In genomic region chr9:4027616-4028015, GRCh38 we compare ENCODE assay signal across 23 cellular contexts.
"Had no signal": no experiment of that assay in that cellular context is flagged by ENCODE, and none has a peak within 500 bp of the region (broad histone marks: within the 10 kb centered on the region; RNA-seq: fewer than 3 reads in every experiment).

No MANE protein-coding gene starts in this region.

- H3K36me3 ChIP-seq: thyroid gland had no signal

- H3K4me1 ChIP-seq: foreskin keratinocyte, thyroid gland had no signal

- H3K4me3 ChIP-seq: thyroid gland had no signal

- H3K27me3 ChIP-seq: thyroid gland had no signal

- ATAC-seq: activated CD8-positive, alpha-beta memory T cell treated with anti-CD3 and anti-CD28 coated beads, Interleukin-2, amount 10 ng/mL, durations not matched to agents 7 days and 5 days; activated CD8-positive, alpha-beta T cell treated with anti-CD3 and anti-CD28 coated beads for 36 hours; foreskin keratinocyte; stimulated activated naive CD8-positive, alpha-beta T cell treated with anti-CD3 and anti-CD28 coated beads, Interleukin-15, Interleukin-2, amounts not matched to agents 100 U/mL and 50 U/mL, for 24 hours; T-cell had no signal

- DNase-seq: activated CD4-positive, alpha-beta T cell treated with anti-CD3 and anti-CD28 coated beads, Interleukin-2, amount 10 ng/mL, durations not matched to agents 7 days and 5 days; activated CD4-positive, CD25-positive, alpha-beta regulatory T cell treated with anti-CD3 and anti-CD28 coated beads, Interleukin-2, amount 50 U/mL, for 72 hours; activated CD8-positive, alpha-beta memory T cell treated with anti-CD3 and anti-CD28 coated beads, Interleukin-2, amount 10 ng/mL, durations not matched to agents 7 days and 5 days; activated CD8-positive, alpha-beta T cell treated with anti-CD3 and anti-CD28 coated beads for 36 hours; activated effector memory CD4-positive, alpha-beta T cell treated with anti-CD3 and anti-CD28 coated beads, Interleukin-2, amount 50 U/mL, for 16 hours; activated naive CD4-positive, alpha-beta T cell treated with anti-CD3 and anti-CD28 coated beads, Interleukin-2, amount 10 ng/mL, durations not matched to agents 7 days and 5 days; activated T-cell treated with anti-CD3 and anti-CD28 coated beads for 4 hours; amygdala; caudate nucleus; dermis blood vessel endothelial cell; effector CD8-positive, alpha-beta T cell; foreskin keratinocyte; glutamatergic neuron; hypothalamus; posterior cingulate gyrus; right cardiac atrium; stimulated activated CD4-positive, alpha-beta T cell treated with anti-CD3 and anti-CD28 coated beads, Interleukin-12 subunit alpha, Interleukin-12 subunit beta, amount 100 ng/mL, for 4 hours; stimulated activated CD4-positive, alpha-beta T cell treated with anti-CD3 and anti-CD28 coated beads, Interleukin-4, amount 100 ng/mL, for 4 hours; stimulated activated naive CD8-positive, alpha-beta T cell treated with anti-CD3 and anti-CD28 coated beads, Interleukin-15, Interleukin-2, amounts not matched to agents 100 U/mL and 50 U/mL, for 24 hours; substantia nigra; T-cell; thyroid gland had no signal

- H3K9me3 ChIP-seq: thyroid gland had no signal

- H3K27ac ChIP-seq: foreskin keratinocyte, thyroid gland, VCaP had no signal
